In the genomic region with DNA sequence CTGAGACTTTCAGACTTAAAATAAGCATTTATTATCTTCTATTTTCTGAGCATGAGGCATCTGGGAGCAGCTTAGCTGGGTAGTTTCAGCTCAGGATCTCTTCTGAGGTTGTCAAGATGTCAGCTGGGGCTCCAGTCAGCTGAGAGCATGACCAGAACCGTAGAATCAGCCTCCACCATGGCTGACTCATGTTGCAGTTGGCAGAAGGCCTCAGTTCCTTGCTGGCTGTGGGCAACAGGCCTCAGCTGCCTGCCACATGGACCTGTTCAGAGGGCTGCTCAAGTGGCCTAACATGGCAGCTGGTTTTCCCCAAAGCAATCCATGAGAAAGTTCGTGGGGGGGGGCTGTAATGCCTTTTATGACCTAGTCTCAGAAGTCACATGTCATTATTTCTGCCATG, we compare ENCODE assay signal across 11 cellular contexts.
DNase-seq lines count a peak whose midpoint lies in the region; ATAC-seq and TF ChIP-seq lines count a peak whose summit lies in the region.
"Had no signal": no experiment of that assay in that cellular context is flagged by ENCODE, and none has a peak within 500 bp of the region (broad histone marks: within the 10 kb centered on the region; RNA-seq: fewer than 3 reads in every experiment).

No MANE protein-coding gene starts in this region.

- no peaks in the 10 kb centered on the region for H3K9me3 ChIP-seq in adrenal gland (replicated peaks in 1 of 3)

- DNase-seq in Right ventricle myocardium superior: no peak
- DNase-seq in Right ventricle myocardium inferior (ENCODE audit: missing footprints): no peak
- peak; percentile 82 to 92 (median 87) for DNase-seq in adrenal gland
- no peak for DNase-seq in left ventricle myocardium superior
- DNase-seq in NCI-H1417 (lab: John Stamatoyannopoulos, UW): no peak
- DNase-seq in NCI-H69 (lab: John Stamatoyannopoulos, UW): no peak
- DNase-seq in immature natural killer cell: no peak
- DNase-seq: CD4-positive, CD25-positive, alpha-beta regulatory T cell; NCI-H1930; stimulated activated naive CD8-positive, alpha-beta T cell treated with anti-CD3 and anti-CD28 coated beads, Interleukin-15, Interleukin-2, amounts not matched to agents 100 U/mL and 50 U/mL, for 24 hours had no signal

- H3K4me1 Mint-ChIP-seq in immature natural killer cell: peaks cover 0 to 4% of the 10 kb centered on the region in 2 donors

- H3K36me3 ChIP-seq in adrenal gland (replicated peaks in 1 of 2): no peaks in the 10 kb centered on the region

- no peak overlapping the region for H3K4me3 ChIP-seq in adrenal gland

- H3K27me3 Mint-ChIP-seq in immature natural killer cell (ENCODE audit: low read depth in 3 of 3): peaks cover 2 to 13% (median 10%) of the 10 kb centered on the region in 3 donors

- peak in 1 of 6 experiments; percentile 4 for TF ChIP-seq CTCF in adrenal gland (IDR thresholded peaks at IDR 0.05)

- peak; percentile 59 for ATAC-seq in Right ventricle myocardium superior (ENCODE audit: poor library complexity)
- ATAC-seq in Right ventricle myocardium inferior: no peak
- ATAC-seq in left ventricle myocardium superior: peak; percentile 77
- ATAC-seq in HG02759 (IDR thresholded peaks at IDR 0.05; ENCODE audit: unreplicated experiment): no peak
- ATAC-seq: stimulated activated naive CD8-positive, alpha-beta T cell treated with anti-CD3 and anti-CD28 coated beads, Interleukin-15, Interleukin-2, amounts not matched to agents 100 U/mL and 50 U/mL, for 24 hours had no signal

- no peak overlapping the region for H3K4me3 Mint-ChIP-seq in immature natural killer cell
- H3K4me3 Mint-ChIP-seq: CD4-positive, CD25-positive, alpha-beta regulatory T cell had no signal

- H3K27ac Mint-ChIP-seq in immature natural killer cell: no peak overlapping the region

- H3K27ac ChIP-seq in adrenal gland: peak overlapping the region in 2 of 5 donors; percentile 48 to 59

- H3K9me3 Mint-ChIP-seq in immature natural killer cell: peaks cover 0 to 1% (median 0%) of the 10 kb centered on the region in 6 donors

- no peaks in the 10 kb centered on the region for H3K36me3 Mint-ChIP-seq in immature natural killer cell
- H3K36me3 Mint-ChIP-seq: CD4-positive, CD25-positive, alpha-beta regulatory T cell had no signal

- H3K4me1 ChIP-seq in adrenal gland (replicated peaks in 1 of 2): peaks cover 0 to 5% of the 10 kb centered on the region in 2 donors

- peak in 1 of 2 donors; percentile 8 for TF ChIP-seq POLR2A in adrenal gland (IDR thresholded peaks at IDR 0.05)

- no peaks in the 10 kb centered on the region for H3K27me3 ChIP-seq in adrenal gland

- intact Hi-C loops in Right ventricle myocardium superior (cut with DNase I) (no loop called here), Right ventricle myocardium inferior (cut with DNase I) (loop anchor here (10.0 kb wide), 1 partner anchor 414 kb away; no protein-coding TSS in a partner anchor), adrenal gland (cut with DNase I) (loop anchor here in 1 of 2 donors (10.0 kb wide), 1 partner anchor 364 kb away; no protein-coding TSS in a partner anchor), left ventricle myocardium superior (cut with micrococcal nuclease) (no loop called here)

- WGBS in adrenal gland, 4 donors: 43 to 54% (median 45%) methylated on average over 2 of the region's 2 CpGs

Comparison
In these comparisons a context has a peak if more than half of its experiments do, and no peak if none do; other contexts are left out.
1. ATAC-seq: peak in Right ventricle myocardium superior (single experiment) and left ventricle myocardium superior (single experiment); none in Right ventricle myocardium inferior (single experiment) and HG02759 (single experiment).
2. DNase-seq: peak in adrenal gland (7 of 7); none in Right ventricle myocardium superior (single experiment), Right ventricle myocardium inferior (single experiment), left ventricle myocardium superior (single experiment), NCI-H1417 (0 of 3), NCI-H69 (single experiment) and immature natural killer cell (0 of 3).